17 cellular contexts compared by ENCODE assay signal in genomic region chr5:172956936-172957335, GRCh38. TPM values are rescaled to one million over a fixed set of nuclear protein-coding genes. Genes with fewer than 3 reads are reported as not detected.
DNase-seq lines count a peak whose midpoint lies in the region; ATAC-seq, FAIRE-seq and TF ChIP-seq lines count a peak whose summit lies in the region.
"Had no signal": no experiment of that assay in that cellular context is flagged by ENCODE, and none has a peak within 500 bp of the region (broad histone marks: within the 10 kb centered on the region; RNA-seq: fewer than 3 reads in every experiment).

No MANE protein-coding gene starts in this region.

- 71% methylated on average over 4 of the region's 4 CpGs for WGBS in A549 (ENCODE audit: missing lambda C conversion rate)
- WGBS in IMR-90 (ENCODE audit: extremely low coverage in 2 of 2, insufficient read length in 1 of 2), 2 experiments: no CpG with 5 or more reads among the region's 4 CpGs
- WGBS in K562 (ENCODE audit: insufficient coverage, low coverage, missing lambda C conversion rate): 22% methylated on average over 4 of the region's 4 CpGs

- in situ Hi-C loops in IMR-90 (cut with MboI; ENCODE audit: low sequenced_read_pairs) (no loop called here), K562 (cut with MboI) (no loop called here)

- no peak overlapping the region; the same call in 1 of the 2 replicates for H3K18ac ChIP-seq in IMR-90 (ENCODE audit: low read depth, low read length)

- H4K8ac ChIP-seq in IMR-90 (ENCODE audit: low read depth in 2 of 2, low read length in 2 of 2): peak overlapping the region; percentile 73 to 92

- H3K9me1 ChIP-seq in IMR-90 (ENCODE audit: insufficient read depth, low read length) (peaks cover 10% of the 10 kb centered on the region; the same call in 1 of the 2 replicates), K562 (ENCODE audit: control insufficient read depth, insufficient read depth, low read length) (peaks cover 4% of the 10 kb centered on the region)

- dilution Hi-C loops in IMR-90 (cut with HindIII; ENCODE audit: low sequenced_read_pairs, unreplicated experiment): no loop called here

- peak overlapping the region; percentile 95 for H4K91ac ChIP-seq in IMR-90 (ENCODE audit: insufficient read depth, low read depth, low read length)

- H3K9ac ChIP-seq in IMR-90 (ENCODE audit: low read depth, low read length) (peak overlapping the region; percentile 43; the same call in 1 of the 2 replicates), K562 (ENCODE audit: insufficient read depth in 1 of 2, low read depth in 2 of 2, low read length in 2 of 2) (no peak overlapping the region)

- H3K79me2 ChIP-seq in K562 (ENCODE audit: control insufficient read depth, insufficient read depth, low read length): peaks cover 15% of the 10 kb centered on the region; the same call in 2 of the 3 replicates

- H2BK15ac ChIP-seq in IMR-90 (ENCODE audit: low read depth, low read length): peak overlapping the region; percentile 99

- peak overlapping the region; percentile 20; the same call in 1 of the 2 replicates for H3K14ac ChIP-seq in IMR-90 (replicated peaks; ENCODE audit: low read depth, low read length)

- peak overlapping the region; percentile 85 for H2BK120ac ChIP-seq in IMR-90 (ENCODE audit: low read depth, low read length)

- H2AFZ ChIP-seq in IMR-90 (replicated peaks; ENCODE audit: low read length, poor library complexity): no peak overlapping the region
- no peak overlapping the region for H2AFZ ChIP-seq in K562 (ENCODE audit: low read depth, low read length)

- BruUV-seq in IMR-90 (replicated peaks; lab: Mats Ljungman, UMichigan) (no TSS peak), K562 (replicated peaks; lab: Mats Ljungman, UMichigan) (no TSS peak)

- CTCF ChIA-PET in A549 (lab: Yijun Ruan, JAX): interaction anchor here (1.6 kb wide), 1 partner anchor 245 kb away, joined by 3 read pairs; no protein-coding TSS in a partner anchor
- CTCF ChIA-PET in IMR-90 (lab: Yijun Ruan, JAX): no interaction called here
- CTCF ChIA-PET in K562 (lab: Yijun Ruan, JAX; ENCODE audit: low intra/inter-chr PET ratio): no interaction called here

- H3K4me3 ChIP-seq in A549: 0 out of 3 replicates have a peak overlapping the region, but pooled peaks have one; percentile 65
- no peak overlapping the region for H3K4me3 ChIP-seq in IMR-90 (ENCODE audit: insufficient read depth, low read depth, low read length)
- H3K4me3 ChIP-seq in K562: no peak overlapping the region
- H3K4me3 ChIP-seq in uterus: no peak overlapping the region
- H3K4me3 ChIP-seq: heart left ventricle had no signal

- H3K4me3 Mint-ChIP-seq in naive B cell (peak overlapping the region in 6 of 8 donors; percentile 15 to 99 (median 81)), CD14-positive monocyte (peak overlapping the region in 1 of 2 donors; percentile 22)
- H3K4me3 Mint-ChIP-seq: activated CD4-positive, alpha-beta T cell treated with anti-CD3 and anti-CD28 coated beads, Interleukin-2, amount 10 ng/mL, durations not matched to agents 7 days and 5 days had no signal

- POLR2A ChIA-PET in A549 (lab: Yijun Ruan, JAX): no interaction called here
- POLR2A ChIA-PET in IMR-90 (lab: Charles Lee; ENCODE audit: unreplicated experiment): no interaction called here
- POLR2A ChIA-PET in K562 (lab: Yijun Ruan, JAX): no interaction called here

- H2BK20ac ChIP-seq in IMR-90 (ENCODE audit: low read depth, low read length): peak overlapping the region; percentile 86

- H3K27ac ChIP-seq in A549 (peak overlapping the region; percentile 94 to 95), IMR-90 (ENCODE audit: insufficient read depth, low read length) (peak overlapping the region; percentile 69), K562 (ENCODE audit: extremely low read depth, low read depth, low read length) (no peak overlapping the region), uterus (peak overlapping the region in 1 of 2 donors; percentile 81)
- H3K27ac ChIP-seq: heart left ventricle had no signal

- H3K27me3 ChIP-seq in IMR-90 (ENCODE audit: control insufficient read depth, insufficient read depth, low read length) (no peaks in the 10 kb centered on the region), K562 (ENCODE audit: control insufficient read depth in 2 of 2, insufficient read depth in 2 of 2, low read length in 2 of 2) (0 out of 5 replicates have a peak, but pooled peaks cover 0 to 2% of the 10 kb centered on the region in 2 experiments), uterus (no peaks in the 10 kb centered on the region)
- H3K27me3 ChIP-seq: heart left ventricle had no signal

- peak overlapping the region; percentile 59; the same call in 1 of the 2 replicates for H3K56ac ChIP-seq in IMR-90 (ENCODE audit: extremely low read depth, insufficient read depth, low read length)

- H3K4me1 ChIP-seq in A549: peaks cover 73% of the 10 kb centered on the region
- H3K4me1 ChIP-seq in IMR-90 (ENCODE audit: control insufficient read depth, insufficient read depth, low read length): peaks cover 19% of the 10 kb centered on the region
- H3K4me1 ChIP-seq in K562 (replicated peaks in 1 of 2; ENCODE audit: control insufficient read depth in 2 of 2, insufficient read depth in 2 of 2, low read length in 2 of 2): peaks cover 7 to 8% of the 10 kb centered on the region in 2 experiments; a peak in 4 of 5 replicates
- H3K4me1 ChIP-seq in uterus: peaks cover 4 to 14% of the 10 kb centered on the region in 2 donors

- TF ChIP-seq CTCF in A549 (IDR thresholded peaks at IDR 0.05): no peak
- no peak for TF ChIP-seq CTCF in IMR-90 (conservative IDR thresholded peaks at IDR 0.05; ENCODE audit: low read depth, low read length)
- no peak for TF ChIP-seq CTCF in K562 (IDR thresholded peaks at IDR 0.05 in 2 of 3, conservative IDR thresholded peaks at IDR 0.05 in 1 of 3; ENCODE audit: insufficient read depth in 2 of 3, low read depth in 1 of 3, low read length in 3 of 3)
- TF ChIP-seq CTCF in CD14-positive monocyte (IDR thresholded peaks at IDR 0.05): no peak
- no peak for TF ChIP-seq CTCF in uterus (IDR thresholded peaks at IDR 0.05)

- peaks cover 37 to 50% (median 41%) of the 10 kb centered on the region in 3 donors for H3K4me1 Mint-ChIP-seq in naive B cell
- peaks cover 25% of the 10 kb centered on the region for H3K4me1 Mint-ChIP-seq in CD14-positive monocyte

- H3K4me2 ChIP-seq in A549 (peak overlapping the region; percentile 73), IMR-90 (ENCODE audit: low read depth, low read length) (no peak overlapping the region), K562 (ENCODE audit: insufficient read depth, low read length) (no peak overlapping the region)

- peak overlapping the region; percentile 48 for H3K23ac ChIP-seq in IMR-90 (ENCODE audit: low read depth, low read length)

- TF ChIP-seq RAD21 in A549 (conservative IDR thresholded peaks at IDR 0.05 in 1 of 2, IDR thresholded peaks at IDR 0.05 in 1 of 2) (no peak), IMR-90 (IDR thresholded peaks at IDR 0.05; ENCODE audit: low read length) (no peak), K562 (CRISPR knock-in tag; conservative IDR thresholded peaks at IDR 0.05 in 1 of 2, IDR thresholded peaks at IDR 0.05 in 1 of 2) (no peak)

- peak overlapping the region; percentile 86 for H2BK5ac ChIP-seq in IMR-90 (ENCODE audit: low read depth, low read length, poor library complexity, severe bottlenecking)

- no peak for TF ChIP-seq POLR2A in A549 (IDR thresholded peaks at IDR 0.05; ENCODE audit: low read length)
- TF ChIP-seq POLR2A in IMR-90 (IDR thresholded peaks at IDR 0.05; ENCODE audit: low read depth, low read length): no peak
- TF ChIP-seq POLR2A in K562 (conservative IDR thresholded peaks at IDR 0.05): no peak
- TF ChIP-seq POLR2A in uterus (IDR thresholded peaks at IDR 0.05): no peak

- DNase-seq in A549 (ENCODE audit: low read depth in 1 of 2, low spot score in 1 of 2) (no peak), IMR-90 (no peak), K562 (ENCODE audit: extremely low read depth in 1 of 4, low spot score in 3 of 4) (no peak), naive B cell (no peak), CD14-positive monocyte (ENCODE audit: low spot score) (no peak), NCI-H187 treated with DMSO at 0.1 percent for 48 hours (lab: John Stamatoyannopoulos, UW) (no peak), uterus (no peak)
- no peak for DNase-seq in activated T-cell treated with anti-CD3 and anti-CD28 coated beads, Interleukin-2, amount 50 U/mL, for 48 hours
- DNase-seq: activated CD4-positive, alpha-beta T cell treated with anti-CD3 and anti-CD28 coated beads, Interleukin-2, amount 10 ng/mL, durations not matched to agents 7 days and 5 days; activated naive CD8-positive, alpha-beta T cell treated with anti-CD3 and anti-CD28 coated beads, Interleukin-2, amount 50 U/mL, for 24 hours; activated T-cell treated with anti-CD3 and anti-CD28 coated beads, Interleukin-2, amount 50 U/mL, for 1 hour; cerebellar nuclear complex; DMS153; MM.1S; NCI-H2107; NCI-H526 treated with DMSO at 0.1 percent for 48 hours had no signal

- H2AK9ac ChIP-seq in IMR-90 (replicated peaks; ENCODE audit: low read depth, low read length, poor library complexity): no peak overlapping the region

- peak overlapping the region; percentile 54; the same call in 1 of the 2 replicates for H4K5ac ChIP-seq in IMR-90 (ENCODE audit: low read depth, low read length)

- intact Hi-C loops in IMR-90 (cut with micrococcal nuclease): no loop called here
- intact Hi-C loops in K562 (cut with micrococcal nuclease): no loop called here
- intact Hi-C loops in CD14-positive monocyte (cut with micrococcal nuclease): no loop called here
- intact Hi-C loops in uterus (cut with DNase I; ENCODE audit: low total_unique reads): no loop called here

- ATAC-seq in A549: no peak
- no peak for ATAC-seq in IMR-90 (ENCODE audit: low read depth)
- no peak for ATAC-seq in K562
- ATAC-seq in naive B cell (ENCODE audit: low read depth in 2 of 2): no peak
- ATAC-seq: activated naive CD8-positive, alpha-beta T cell treated with anti-CD3 and anti-CD28 coated beads, Interleukin-2, amount 50 U/mL, for 24 hours; heart left ventricle had no signal

- no peak for FAIRE-seq in A549 (lab: Jason Lieb, UNC)
- FAIRE-seq in K562 (lab: Jason Lieb, UNC): no peak

- H3K36me3 Mint-ChIP-seq in naive B cell (peaks cover 0 to 9% of the 10 kb centered on the region in 2 donors), CD14-positive monocyte (peaks cover 9 to 11% of the 10 kb centered on the region in 2 donors)

- H3K4ac ChIP-seq in IMR-90 (ENCODE audit: low read depth, low read length): peak overlapping the region; percentile 85

- H3K27ac Mint-ChIP-seq in naive B cell: peak overlapping the region in 1 of 6 donors; percentile 35
- peak overlapping the region in 2 of 7 donors; percentile 2 to 54 for H3K27ac Mint-ChIP-seq in CD14-positive monocyte
- H3K27ac Mint-ChIP-seq: activated CD4-positive, alpha-beta T cell treated with anti-CD3 and anti-CD28 coated beads, Interleukin-2, amount 10 ng/mL, durations not matched to agents 7 days and 5 days; activated naive CD8-positive, alpha-beta T cell treated with anti-CD3 and anti-CD28 coated beads, Interleukin-2, amount 50 U/mL, for 24 hours had no signal

- H4K20me1 ChIP-seq in IMR-90 (ENCODE audit: insufficient read depth, low read length) (no peaks in the 10 kb centered on the region), K562 (replicated peaks; ENCODE audit: control insufficient read depth, insufficient read depth, low read length) (no peaks in the 10 kb centered on the region; the same call in 1 of the 2 replicates)

- no peaks in the 10 kb centered on the region for H3K9me3 ChIP-seq in A549
- no peaks in the 10 kb centered on the region for H3K9me3 ChIP-seq in IMR-90 (ENCODE audit: control insufficient read depth, insufficient read depth, low read length)
- no peaks in the 10 kb centered on the region for H3K9me3 ChIP-seq in K562 (replicated peaks; ENCODE audit: control insufficient read depth, insufficient read depth, low read depth, low read length)
- H3K9me3 ChIP-seq in uterus: no peaks in the 10 kb centered on the region
- H3K9me3 ChIP-seq: heart left ventricle had no signal

- peak overlapping the region; percentile 85 for H2AK5ac ChIP-seq in IMR-90 (ENCODE audit: low read depth, low read length)

- H3K27me3 Mint-ChIP-seq in naive B cell: no peaks in the 10 kb centered on the region
- H3K27me3 Mint-ChIP-seq in CD14-positive monocyte (ENCODE audit: low read depth in 3 of 3): peaks cover 5 to 15% (median 6%) of the 10 kb centered on the region in 3 donors
- H3K27me3 Mint-ChIP-seq: activated naive CD8-positive, alpha-beta T cell treated with anti-CD3 and anti-CD28 coated beads, Interleukin-2, amount 50 U/mL, for 24 hours had no signal

- H3K9me3 Mint-ChIP-seq in naive B cell (no peaks in the 10 kb centered on the region), CD14-positive monocyte (peaks cover 0 to 3% (median 0%) of the 10 kb centered on the region in 7 donors)
- H3K9me3 Mint-ChIP-seq: activated CD4-positive, alpha-beta T cell treated with anti-CD3 and anti-CD28 coated beads, Interleukin-2, amount 10 ng/mL, durations not matched to agents 7 days and 5 days; activated naive CD8-positive, alpha-beta T cell treated with anti-CD3 and anti-CD28 coated beads, Interleukin-2, amount 50 U/mL, for 24 hours had no signal

- no peaks in the 10 kb centered on the region for H3K36me3 ChIP-seq in IMR-90 (ENCODE audit: control insufficient read depth, insufficient read depth, low read length)
- H3K36me3 ChIP-seq in K562 (ENCODE audit: control insufficient read depth, insufficient read depth, low read length): peaks cover 16% of the 10 kb centered on the region; the same call in 2 of the 3 replicates
- no peaks in the 10 kb centered on the region for H3K36me3 ChIP-seq in uterus

- TF ChIP-seq EP300 in A549 (IDR thresholded peaks at IDR 0.05) (no peak), K562 (IDR thresholded peaks at IDR 0.05; ENCODE audit: low read length) (no peak)

- H3K79me1 ChIP-seq in IMR-90 (ENCODE audit: low read depth in 1 of 2, low read length in 2 of 2): peaks cover 30 to 50% of the 10 kb centered on the region in 2 experiments

RNA-seq across cellular contexts. Expression of gene RPL26L1, which starts 2.3 kb away (rescaled TPM):
- 109 and 157 TPM in 2 replicates for polyA plus RNA-seq in A549 (2011; rRNA removed)
- polyA plus RNA-seq in A549 (2012; cell fraction: cytosol; rRNA removed): 170 and 222 TPM in 2 replicates
- 83.2 and 128 TPM in 2 replicates for polyA plus RNA-seq in A549 (2012; cell fraction: nucleus; rRNA removed)
- 146 to 160 TPM (median 150 TPM) in 3 replicates for polyA plus RNA-seq in A549 (2017; fragmentation: RNase III; extraction: RNeasy Plus Mini Kit Qiagen cat#74134 plus additional on column Dnase treatment)
- 62.0 and 65.1 TPM in 2 replicates for polyA minus RNA-seq in A549 (2011; rRNA and poly(A)+ RNA removed)
- total RNA-seq in IMR-90 (2012; rRNA removed): 109 and 118 TPM in 2 replicates
- polyA plus RNA-seq in IMR-90 (2012; rRNA removed): 134 and 140 TPM in 2 replicates
- polyA plus RNA-seq in IMR-90 (2012; cell fraction: cytosol; rRNA removed): 54.4 and 111 TPM in 2 replicates
- 60.2 and 86.2 TPM in 2 replicates for polyA plus RNA-seq in IMR-90 (2012; cell fraction: nucleus; rRNA removed; ENCODE audit: low replicate concordance)
- total RNA-seq in K562 (2011; cell fraction: chromatin; rRNA removed; ENCODE audit: low replicate concordance): 7.4 and 7.5 TPM in 2 replicates
- 12.2 and 13.7 TPM in 2 replicates for total RNA-seq in K562 (2011; cell fraction: nucleolus; rRNA removed)
- total RNA-seq in K562 (2011; cell fraction: nucleoplasm; rRNA removed): 10.2 and 11.1 TPM in 2 replicates
- 67.4 and 70.7 TPM in 2 replicates for total RNA-seq in K562 (2014; rRNA removed)
- total RNA-seq in K562 (2014; rRNA removed; fragmentation: Illumina TruSeq; extraction: Trizol): 92.1 and 105 TPM in 2 replicates
- 82.4 and 88.9 TPM in 2 replicates for total RNA-seq in K562 (2015; rRNA removed; fragmentation: Illumina TruSeq; extraction: Trizol)
- 63.7 and 70.8 TPM in 2 replicates for total RNA-seq in K562 (2021)
- 110 and 134 TPM in 2 replicates for polyA plus RNA-seq in K562 (2011; rRNA removed)
- polyA plus RNA-seq in K562 (2011; cell fraction: cytosol; rRNA removed): 73.9 and 87.3 TPM in 2 replicates
- 31.9 and 44.8 TPM in 2 replicates for polyA plus RNA-seq in K562 (2011; cell fraction: nucleus; rRNA removed)
- 48.7 and 91.6 TPM in 2 replicates for polyA plus RNA-seq in K562 (2012)
- 80.2 and 96.2 TPM in 2 replicates for polyA plus RNA-seq in K562 (2014; fragmentation: Illumina TruSeq; extraction: Trizol)
- polyA plus RNA-seq in K562 (2014; fragmentation: Nextera tagmentation; extraction: Ambion mirVana): 100 to 1,000 TPM; 319 to 328 TPM
- 112 and 124 TPM in 2 replicates for polyA plus RNA-seq in K562 (2014; rRNA removed)
- 62.8 and 70.0 TPM in 2 replicates for polyA minus RNA-seq in K562 (2011; rRNA and poly(A)+ RNA removed)
- 24.8 and 36.9 TPM in 2 replicates for polyA minus RNA-seq in K562 (2011; cell fraction: cytosol; rRNA and poly(A)+ RNA removed)
- 6.6 and 14.6 TPM in 2 replicates for polyA minus RNA-seq in K562 (2011; cell fraction: nucleus; rRNA and poly(A)+ RNA removed)
- polyA plus RNA-seq in naive B cell (ENCODE audit: low read depth in 6 of 6): 10 to 100 TPM; 20.0 to 40.2 (median 27.7) TPM
- polyA plus RNA-seq in CD14-positive monocyte: 10 to 100 TPM; 58.6 to 60.9 TPM
- 10 to 100 TPM in 3 of 4 donors, 1 to 10 TPM in 1; 8.7 to 35.3 (median 21.1) TPM for total RNA-seq in uterus

RNA-seq across cellular contexts. Expression of gene ATP6V0E1, which starts 26.6 kb away (rescaled TPM):
- polyA plus RNA-seq in A549 (2011; rRNA removed) (297 and 389 TPM in 2 replicates), A549 (2017; fragmentation: RNase III; extraction: RNeasy Plus Mini Kit Qiagen cat#74134 plus additional on column Dnase treatment) (323 to 344 TPM (median 328 TPM) in 3 replicates), IMR-90 (2012; rRNA removed) (258 TPM in 2 replicates), K562 (2011; rRNA removed) (128 and 173 TPM in 2 replicates), K562 (2014; fragmentation: Illumina TruSeq; extraction: Trizol) (128 and 132 TPM in 2 replicates), K562 (2014; fragmentation: Nextera tagmentation; extraction: Ambion mirVana) (100 to 1,000 TPM; 368 to 395 TPM), K562 (2014; rRNA removed) (82.7 and 108 TPM in 2 replicates), naive B cell (ENCODE audit: low read depth in 6 of 6) (100 to 1,000 TPM; 386 to 553 (median 418) TPM), CD14-positive monocyte (100 to 1,000 TPM; 698 to 760 TPM)
- polyA plus RNA-seq in A549 (2012; cell fraction: cytosol; rRNA removed): 250 and 288 TPM in 2 replicates
- polyA plus RNA-seq in A549 (2012; cell fraction: nucleus; rRNA removed): 64.3 and 84.3 TPM in 2 replicates
- 107 and 112 TPM in 2 replicates for polyA minus RNA-seq in A549 (2011; rRNA and poly(A)+ RNA removed)
- total RNA-seq in IMR-90 (2012; rRNA removed) (277 and 299 TPM in 2 replicates), K562 (2014; rRNA removed) (50.0 and 63.8 TPM in 2 replicates), K562 (2014; rRNA removed; fragmentation: Illumina TruSeq; extraction: Trizol) (111 and 118 TPM in 2 replicates), K562 (2015; rRNA removed; fragmentation: Illumina TruSeq; extraction: Trizol) (108 and 112 TPM in 2 replicates), K562 (2021) (94.1 and 95.9 TPM in 2 replicates), uterus (100 to 1,000 TPM in 3 of 4 donors, 10 to 100 TPM in 1; 75.6 to 159 (median 137) TPM)
- 96.0 and 111 TPM in 2 replicates for polyA plus RNA-seq in IMR-90 (2012; cell fraction: cytosol; rRNA removed)
- 16.9 and 96.8 TPM in 2 replicates for polyA plus RNA-seq in IMR-90 (2012; cell fraction: nucleus; rRNA removed; ENCODE audit: low replicate concordance)
- 118 and 124 TPM in 2 replicates for total RNA-seq in K562 (2011; cell fraction: chromatin; rRNA removed; ENCODE audit: low replicate concordance)
- total RNA-seq in K562 (2011; cell fraction: nucleolus; rRNA removed): 113 and 119 TPM in 2 replicates
- 146 and 237 TPM in 2 replicates for total RNA-seq in K562 (2011; cell fraction: nucleoplasm; rRNA removed)
- polyA plus RNA-seq in K562 (2011; cell fraction: cytosol; rRNA removed): 67.8 and 95.8 TPM in 2 replicates
- 83.5 and 94.0 TPM in 2 replicates for polyA plus RNA-seq in K562 (2011; cell fraction: nucleus; rRNA removed)
- polyA plus RNA-seq in K562 (2012): 159 and 359 TPM in 2 replicates
- polyA minus RNA-seq in K562 (2011; rRNA and poly(A)+ RNA removed): 81.0 and 108 TPM in 2 replicates
- polyA minus RNA-seq in K562 (2011; cell fraction: cytosol; rRNA and poly(A)+ RNA removed): 20.7 and 53.3 TPM in 2 replicates
- 28.9 and 30.8 TPM in 2 replicates for polyA minus RNA-seq in K562 (2011; cell fraction: nucleus; rRNA and poly(A)+ RNA removed)
